In genomic region chr13:73173160-73173905, GRCh38 we compare ENCODE assay signal across 20 cellular contexts.
DNase-seq lines count a peak whose midpoint lies in the region; ATAC-seq and TF ChIP-seq lines count a peak whose summit lies in the region.
"Had no signal": no experiment of that assay in that cellular context is flagged by ENCODE, and none has a peak within 500 bp of the region (broad histone marks: within the 10 kb centered on the region; RNA-seq: fewer than 3 reads in every experiment).

No MANE protein-coding gene starts in this region.

- no peaks in the 10 kb centered on the region for H3K9me3 ChIP-seq in colonic mucosa
- no peaks in the 10 kb centered on the region for H3K9me3 ChIP-seq in smooth muscle cell (replicated peaks; ENCODE audit: low read depth)
- H3K9me3 ChIP-seq in A673 (ENCODE audit: low read depth, low read length, poor library complexity, severe bottlenecking), result no peaks in the 10 kb centered on the region
- H3K9me3 ChIP-seq: esophagus muscularis mucosa had no signal

- no peak for ATAC-seq in HG02623 (IDR thresholded peaks at IDR 0.05; ENCODE audit: unreplicated experiment)
- ATAC-seq: activated CD8-positive, alpha-beta T cell treated with anti-CD3 and anti-CD28 coated beads for 36 hours; naive thymus-derived CD4-positive, alpha-beta T cell; WTC11 had no signal

- POLR2A ChIA-PET in A673 (lab: Charles Lee; ENCODE audit: low non-redundant PET), result no interaction called here

- H3K27ac ChIP-seq in colonic mucosa, result peak overlapping the region; percentile 91
- H3K27ac ChIP-seq in smooth muscle cell (ENCODE audit: low read depth), result peak overlapping the region; percentile 65
- H3K27ac ChIP-seq in A673 (ENCODE audit: low read depth, low read length, poor library complexity, severe bottlenecking), result no peak overlapping the region
- H3K27ac ChIP-seq: cardiac muscle cell, esophagus muscularis mucosa, SK-N-MC had no signal

- CTCF ChIA-PET in A673 (lab: Charles Lee), result no interaction called here

- peaks cover 17% of the 10 kb centered on the region for H3K4me1 ChIP-seq in colonic mucosa
- peaks cover 6% of the 10 kb centered on the region for H3K4me1 ChIP-seq in smooth muscle cell (ENCODE audit: low read depth)
- peaks cover 4% of the 10 kb centered on the region for H3K4me1 ChIP-seq in A673 (ENCODE audit: insufficient read depth, low read length, poor library complexity, severe bottlenecking)
- H3K4me1 ChIP-seq: esophagus muscularis mucosa had no signal

- H3K4me2 ChIP-seq in smooth muscle cell, result no peak overlapping the region

- no TSS peak for BruUV-seq in A673 (replicated peaks; lab: Mats Ljungman, UMichigan)

- WGBS in smooth muscle cell (ENCODE audit: low lambda C conversion rate), result 84% methylated on average over 5 of the region's 5 CpGs

- H3K36me3 ChIP-seq in colonic mucosa (no peaks in the 10 kb centered on the region), smooth muscle cell (ENCODE audit: low read depth) (no peaks in the 10 kb centered on the region), A673 (ENCODE audit: insufficient read depth, low read length, poor library complexity, severe bottlenecking) (no peaks in the 10 kb centered on the region)
- H3K36me3 ChIP-seq: cardiac muscle cell, esophagus muscularis mucosa had no signal

- H3K79me2 ChIP-seq in smooth muscle cell (ENCODE audit: low read depth), result no peaks in the 10 kb centered on the region

- H3K9ac ChIP-seq in colonic mucosa (ENCODE audit: low read depth in 2 of 2, low read length in 2 of 2) (peak overlapping the region in 1 of 2 donors; percentile 43), smooth muscle cell (ENCODE audit: low read depth) (peak overlapping the region; percentile 7)

- H3F3A ChIP-seq in smooth muscle cell (ENCODE audit: low read depth), result no peaks in the 10 kb centered on the region

- no peaks in the 10 kb centered on the region for H4K20me1 ChIP-seq in smooth muscle cell (ENCODE audit: low read depth)

- intact Hi-C loops in colonic mucosa (cut with DNase I) (no loop called here), A673 (cut with micrococcal nuclease; ENCODE audit: unreplicated experiment) (no loop called here)

- no peak for TF ChIP-seq CTCF in colonic mucosa (IDR thresholded peaks at IDR 0.05)
- no peak for TF ChIP-seq CTCF in smooth muscle cell (IDR thresholded peaks at IDR 0.05; ENCODE audit: borderline replicate concordance, insufficient read depth, poor library complexity, severe bottlenecking)
- no peak for TF ChIP-seq CTCF in A673 (conservative IDR thresholded peaks at IDR 0.05; ENCODE audit: low read depth, low read length)

- H2AFZ ChIP-seq in smooth muscle cell (ENCODE audit: low read depth), result no peak overlapping the region

- H3K4me3 ChIP-seq in colonic mucosa (no peak overlapping the region), smooth muscle cell (no peak overlapping the region), A673 (ENCODE audit: low read depth, low read length, poor library complexity, severe bottlenecking) (no peak overlapping the region)
- H3K4me3 ChIP-seq: cardiac muscle cell, esophagus muscularis mucosa, SK-N-MC had no signal

- DNase-seq in NCI-H1105 treated with DMSO at 0.1 percent for 48 hours (lab: John Stamatoyannopoulos, UW), result peak; percentile 3
- DNase-seq in NCI-H1105 (lab: John Stamatoyannopoulos, UW), result no peak
- peak; percentile 56 for DNase-seq in NCI-H187 treated with DMSO at 0.1 percent for 48 hours (lab: John Stamatoyannopoulos, UW)
- DNase-seq in colonic mucosa, result no peak
- DNase-seq in smooth muscle cell (lab: John Stamatoyannopoulos, UW; ENCODE audit: unreplicated experiment), result no peak
- no peak for DNase-seq in A673 (ENCODE audit: low spot score)
- no peak for DNase-seq in NAMALWA (ENCODE audit: low spot score)
- DNase-seq: activated CD8-positive, alpha-beta T cell treated with anti-CD3 and anti-CD28 coated beads for 36 hours; activated naive CD4-positive, alpha-beta T cell; activated T-cell treated with anti-CD3 and anti-CD28 coated beads, Interleukin-2, amount 50 U/mL, for 24 hours; amygdala; kidney; naive thymus-derived CD4-positive, alpha-beta T cell; retina; stimulated activated CD4-positive, alpha-beta T cell treated with anti-CD3 and anti-CD28 coated beads, Interleukin-4, amount 100 ng/mL, for 4 hours had no signal

- no peaks in the 10 kb centered on the region for H3K27me3 ChIP-seq in colonic mucosa
- no peaks in the 10 kb centered on the region for H3K27me3 ChIP-seq in smooth muscle cell (ENCODE audit: low read depth)
- no peaks in the 10 kb centered on the region for H3K27me3 ChIP-seq in A673 (replicated peaks; ENCODE audit: insufficient read depth, low read depth, low read length, poor library complexity)
- H3K27me3 ChIP-seq: cardiac muscle cell, esophagus muscularis mucosa had no signal

Comparison
In these comparisons a context has a peak if more than half of its experiments do, and no peak if none do; other contexts are left out.
1. DNase-seq: peak in NCI-H1105 treated with DMSO at 0.1 percent for 48 hours (single experiment) and NCI-H187 treated with DMSO at 0.1 percent for 48 hours (single experiment); none in NCI-H1105 (single experiment), colonic mucosa (single experiment), smooth muscle cell (single experiment), A673 (single experiment) and NAMALWA (single experiment).